Comparison of ENCODE assay signal across 1 cellular context in the genomic region with DNA sequence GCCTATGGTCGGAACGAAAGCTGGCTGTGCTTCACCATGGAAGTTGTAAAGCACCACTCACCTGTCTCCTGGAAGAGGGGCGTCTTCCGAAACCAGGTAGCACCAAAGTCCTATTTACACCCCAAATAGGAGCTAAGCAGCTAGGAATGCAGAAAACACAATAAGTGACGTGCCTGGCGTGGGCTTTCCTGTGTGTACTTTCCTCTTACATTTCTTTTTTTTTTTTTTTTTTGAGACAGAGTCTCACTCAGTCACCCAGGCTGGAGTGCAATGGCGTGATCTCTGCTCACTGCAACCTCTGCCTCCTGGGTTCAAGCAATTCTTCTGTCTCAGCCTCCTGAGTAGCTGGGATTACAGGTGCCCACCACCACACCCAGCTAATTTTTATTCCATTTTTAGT.
A peak's percentile ranks its signal among the peaks of the same experiment; 100 is the strongest.
TF ChIP-seq lines count a peak whose summit lies in the region.

No MANE protein-coding gene starts in this region.

TF ChIP-seq in K562, 482 proteins besides CTCF, POLR2A, EP300 and RAD21:
- TF ChIP-seq PRDM10 (IDR thresholded peaks at IDR 0.05; ENCODE audit: partially characterized antibody), result peak; percentile 63
